29 cellular contexts compared by ENCODE assay signal in the genomic region with DNA sequence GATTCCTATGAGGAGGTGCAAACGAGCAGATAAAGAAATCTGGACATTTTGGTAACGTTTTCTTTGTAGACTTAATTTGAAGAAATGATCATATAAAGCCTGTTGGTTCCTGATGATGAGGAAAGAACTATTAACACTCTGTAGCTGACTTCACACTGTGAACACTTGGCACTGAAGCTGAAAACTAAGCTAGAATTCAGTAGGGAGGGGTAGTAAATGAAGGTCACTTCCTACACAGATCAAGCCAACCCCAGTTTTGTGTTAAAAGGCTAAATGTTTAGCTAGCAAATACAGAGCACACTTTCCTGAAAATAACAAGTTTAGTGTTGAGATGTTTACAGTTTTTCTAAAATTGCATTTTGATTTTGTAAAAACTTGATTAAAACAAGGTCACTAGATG.
"Had no signal": no experiment of that assay in that cellular context is flagged by ENCODE, and none has a peak within 500 bp of the region (broad histone marks: within the 10 kb centered on the region; RNA-seq: fewer than 3 reads in every experiment).

No MANE protein-coding gene starts in this region.

- DNase-seq: activated B cell treated with CpG ODN at 0.5 μM for 24 hours; activated CD4-positive, alpha-beta T cell treated with anti-CD3 and anti-CD28 coated beads for 1 hour; activated CD4-positive, alpha-beta T cell treated with anti-CD3 and anti-CD28 coated beads, Interleukin-2, amount 10 ng/mL, durations not matched to agents 24 days and 14 days; activated CD4-positive, alpha-beta T cell treated with anti-CD3 and anti-CD28 coated beads, Interleukin-2, amount 50 U/mL, for 48 hours; activated CD8-positive, alpha-beta memory T cell treated with anti-CD3 and anti-CD28 coated beads, Interleukin-2, amount 10 ng/mL, durations not matched to agents 7 days and 5 days; activated effector memory CD4-positive, alpha-beta T cell treated with Interleukin-2 at 50 U/mL for 16 hours; activated naive CD4-positive, alpha-beta T cell; activated T-cell treated with anti-CD3 and anti-CD28 coated beads, Interleukin-2, amount 50 U/mL, for 24 hours; aorta; caudate nucleus; MV-4-11; NCI-H1092 treated with DMSO at 0.1 percent for 48 hours; NCI-H1417 treated with DMSO at 0.1 percent for 48 hours; NCI-H187; NCI-H2081; NCI-H524; NCI-H748 treated with DMSO at 0.1 percent for 48 hours; NK-92 treated with Interleukin-12 subunit alpha and Interleukin-12 subunit beta, amount 100 ng/mL, for 24 hours; PC-3; SHP77; T-helper 17 cell; T-helper 9 cell had no signal

- H3K4me3 ChIP-seq: breast epithelium, SJSA1 had no signal

- H3K27ac Mint-ChIP-seq: activated B cell treated with CpG ODN at 0.5 μM for 24 hours; activated CD4-positive, alpha-beta T cell treated with anti-CD3 and anti-CD28 coated beads, Interleukin-2, amount 10 ng/mL, durations not matched to agents 24 days and 14 days; activated naive CD4-positive, alpha-beta T cell treated with anti-CD3 and anti-CD28 coated beads, Interleukin-2, amount 50 U/mL, for 24 hours; activated T-cell treated with anti-CD3 and anti-CD28 coated beads, Interleukin-2, amount 50 U/mL, for 24 hours; activated T-helper 1 cell treated with anti-CD3 and anti-CD28 coated beads, Interleukin-12 subunit alpha, Interleukin-12 subunit beta, Interleukin-2, Interleukin-4 antibody, amounts not matched to agents 30 ng/mL and 10 ng/mL and 1 ng/mL, durations not matched to agents 14 hours and 24 hours and 36 hours; T-helper 17 cell had no signal

- H3K4me1 ChIP-seq: breast epithelium, SJSA1 had no signal

- H3K9me3 ChIP-seq: breast epithelium, SJSA1 had no signal

- H3K9me3 Mint-ChIP-seq: activated B cell treated with CpG ODN at 0.5 μM for 24 hours; activated naive CD4-positive, alpha-beta T cell treated with anti-CD3 and anti-CD28 coated beads, Interleukin-2, amount 50 U/mL, for 24 hours; activated T-cell treated with anti-CD3 and anti-CD28 coated beads, Interleukin-2, amount 50 U/mL, for 24 hours had no signal

- H3K4me3 Mint-ChIP-seq: activated B cell treated with CpG ODN at 0.5 μM for 24 hours; activated CD4-positive, alpha-beta T cell treated with anti-CD3 and anti-CD28 coated beads, Interleukin-2, amount 10 ng/mL, durations not matched to agents 24 days and 14 days; activated CD8-positive, alpha-beta memory T cell treated with anti-CD3 and anti-CD28 coated beads, Interleukin-2, amount 10 ng/mL, durations not matched to agents 7 days and 5 days; activated naive CD4-positive, alpha-beta T cell treated with anti-CD3 and anti-CD28 coated beads, Interleukin-2, amount 50 U/mL, for 24 hours; activated T-cell treated with anti-CD3 and anti-CD28 coated beads, Interleukin-2, amount 50 U/mL, for 24 hours; activated T-helper 1 cell treated with anti-CD3 and anti-CD28 coated beads, Interleukin-12 subunit alpha, Interleukin-12 subunit beta, Interleukin-2, Interleukin-4 antibody, amounts not matched to agents 30 ng/mL and 10 ng/mL and 1 ng/mL, durations not matched to agents 14 hours and 24 hours and 36 hours; T-helper 17 cell had no signal

- H3K27ac ChIP-seq: breast epithelium, KMS-11, SJSA1 had no signal

- H3K27me3 ChIP-seq: breast epithelium, SJSA1 had no signal

- H3K36me3 Mint-ChIP-seq: activated naive CD4-positive, alpha-beta T cell treated with anti-CD3 and anti-CD28 coated beads, Interleukin-2, amount 50 U/mL, for 24 hours had no signal

- FAIRE-seq: RCC 7860, TTC549 had no signal

- H3K27me3 Mint-ChIP-seq: activated B cell treated with CpG ODN at 0.5 μM for 24 hours; activated CD4-positive, alpha-beta T cell treated with anti-CD3 and anti-CD28 coated beads, Interleukin-2, amount 10 ng/mL, durations not matched to agents 24 days and 14 days; activated CD8-positive, alpha-beta memory T cell treated with anti-CD3 and anti-CD28 coated beads, Interleukin-2, amount 10 ng/mL, durations not matched to agents 7 days and 5 days; activated naive CD4-positive, alpha-beta T cell treated with anti-CD3 and anti-CD28 coated beads, Interleukin-2, amount 50 U/mL, for 24 hours had no signal

- H3K36me3 ChIP-seq: breast epithelium, SJSA1 had no signal

- ATAC-seq: activated CD8-positive, alpha-beta memory T cell treated with anti-CD3 and anti-CD28 coated beads, Interleukin-2, amount 10 ng/mL, durations not matched to agents 7 days and 5 days; PC-3; T-helper 17 cell had no signal

- H3K9ac ChIP-seq: KMS-11 had no signal
